In genomic region chr19:54561840-54562239, GRCh38 we compare ENCODE assay signal across 1 cellular context.
TF ChIP-seq lines count a peak whose summit lies in the region.

No MANE protein-coding gene starts in this region.

TF ChIP-seq in K562, 482 proteins besides CTCF, POLR2A, EP300 and RAD21 (continues in another document):
- peak; percentile 42; the same call in 1 of the 2 replicates for TF ChIP-seq TARDBP (IDR thresholded peaks at IDR 0.05)
- TF ChIP-seq PYGO2 (tag; IDR thresholded peaks at IDR 0.05): peak; percentile 71
- 0 out of 2 replicates have a peak, but pooled peaks have one; percentile 37 for TF ChIP-seq KLF6 (CRISPR knock-in tag; IDR thresholded peaks at IDR 0.05; ENCODE audit: borderline replicate concordance)
- TF ChIP-seq NRF1 (conservative IDR thresholded peaks at IDR 0.05 in 1 of 2, IDR thresholded peaks at IDR 0.05 in 1 of 2): peak; percentile 18 to 34; a peak in 1 of 4 replicates
- TF ChIP-seq ZNF143 (CRISPR knock-in tag; IDR thresholded peaks at IDR 0.05): 0 out of 2 replicates have a peak, but pooled peaks have one; percentile 19
- TF ChIP-seq, protein P1, sequence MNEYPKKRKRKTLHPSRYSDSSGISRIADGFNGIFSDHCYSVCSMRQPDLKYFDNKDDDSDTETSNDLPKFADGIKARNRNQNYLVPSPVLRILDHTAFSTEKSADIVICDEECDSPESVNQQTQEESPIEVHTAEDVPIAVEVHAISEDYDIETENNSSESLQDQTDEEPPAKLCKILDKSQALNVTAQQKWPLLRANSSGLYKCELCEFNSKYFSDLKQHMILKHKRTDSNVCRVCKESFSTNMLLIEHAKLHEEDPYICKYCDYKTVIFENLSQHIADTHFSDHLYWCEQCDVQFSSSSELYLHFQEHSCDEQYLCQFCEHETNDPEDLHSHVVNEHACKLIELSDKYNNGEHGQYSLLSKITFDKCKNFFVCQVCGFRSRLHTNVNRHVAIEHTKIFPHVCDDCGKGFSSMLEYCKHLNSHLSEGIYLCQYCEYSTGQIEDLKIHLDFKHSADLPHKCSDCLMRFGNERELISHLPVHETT (CRISPR knock-in tag; conservative IDR thresholded peaks at IDR 0.05 in 1 of 2, IDR thresholded peaks at IDR 0.05 in 1 of 2): peak in 1 of 2 experiments; percentile 57; a peak in 1 of 4 replicates
- TF ChIP-seq ATF1 (CRISPR knock-in tag; IDR thresholded peaks at IDR 0.05): no peak
- 0 out of 2 replicates have a peak, but pooled peaks have one; percentile 24 for TF ChIP-seq ATF1 (tag; IDR thresholded peaks at IDR 0.05)
- TF ChIP-seq SMAD2 (IDR thresholded peaks at IDR 0.05; ENCODE audit: low read depth, low read length): no peak
- TF ChIP-seq, protein P2, sequence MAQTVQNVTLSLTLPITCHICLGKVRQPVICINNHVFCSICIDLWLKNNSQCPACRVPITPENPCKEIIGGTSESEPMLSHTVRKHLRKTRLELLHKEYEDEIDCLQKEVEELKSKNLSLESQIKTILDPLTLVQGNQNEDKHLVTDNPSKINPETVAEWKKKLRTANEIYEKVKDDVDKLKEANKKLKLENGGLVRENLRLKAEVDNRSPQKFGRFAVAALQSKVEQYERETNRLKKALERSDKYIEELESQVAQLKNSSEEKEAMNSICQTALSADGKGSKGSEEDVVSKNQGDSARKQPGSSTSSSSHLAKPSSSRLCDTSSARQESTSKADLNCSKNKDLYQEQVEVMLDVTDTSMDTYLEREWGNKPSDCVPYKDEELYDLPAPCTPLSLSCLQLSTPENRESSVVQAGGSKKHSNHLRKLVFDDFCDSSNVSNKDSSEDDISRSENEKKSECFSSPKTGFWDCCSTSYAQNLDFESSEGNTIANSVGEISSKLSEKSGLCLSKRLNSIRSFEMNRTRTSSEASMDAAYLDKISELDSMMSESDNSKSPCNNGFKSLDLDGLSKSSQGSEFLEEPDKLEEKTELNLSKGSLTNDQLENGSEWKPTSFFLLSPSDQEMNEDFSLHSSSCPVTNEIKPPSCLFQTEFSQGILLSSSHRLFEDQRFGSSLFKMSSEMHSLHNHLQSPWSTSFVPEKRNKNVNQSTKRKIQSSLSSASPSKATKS (CRISPR knock-in tag; IDR thresholded peaks at IDR 0.05): no peak
- TF ChIP-seq, protein P3, sequence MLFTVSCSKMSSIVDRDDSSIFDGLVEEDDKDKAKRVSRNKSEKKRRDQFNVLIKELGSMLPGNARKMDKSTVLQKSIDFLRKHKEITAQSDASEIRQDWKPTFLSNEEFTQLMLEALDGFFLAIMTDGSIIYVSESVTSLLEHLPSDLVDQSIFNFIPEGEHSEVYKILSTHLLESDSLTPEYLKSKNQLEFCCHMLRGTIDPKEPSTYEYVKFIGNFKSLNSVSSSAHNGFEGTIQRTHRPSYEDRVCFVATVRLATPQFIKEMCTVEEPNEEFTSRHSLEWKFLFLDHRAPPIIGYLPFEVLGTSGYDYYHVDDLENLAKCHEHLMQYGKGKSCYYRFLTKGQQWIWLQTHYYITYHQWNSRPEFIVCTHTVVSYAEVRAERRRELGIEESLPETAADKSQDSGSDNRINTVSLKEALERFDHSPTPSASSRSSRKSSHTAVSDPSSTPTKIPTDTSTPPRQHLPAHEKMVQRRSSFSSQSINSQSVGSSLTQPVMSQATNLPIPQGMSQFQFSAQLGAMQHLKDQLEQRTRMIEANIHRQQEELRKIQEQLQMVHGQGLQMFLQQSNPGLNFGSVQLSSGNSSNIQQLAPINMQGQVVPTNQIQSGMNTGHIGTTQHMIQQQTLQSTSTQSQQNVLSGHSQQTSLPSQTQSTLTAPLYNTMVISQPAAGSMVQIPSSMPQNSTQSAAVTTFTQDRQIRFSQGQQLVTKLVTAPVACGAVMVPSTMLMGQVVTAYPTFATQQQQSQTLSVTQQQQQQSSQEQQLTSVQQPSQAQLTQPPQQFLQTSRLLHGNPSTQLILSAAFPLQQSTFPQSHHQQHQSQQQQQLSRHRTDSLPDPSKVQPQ (CRISPR knock-in tag; IDR thresholded peaks at IDR 0.05; ENCODE audit: borderline replicate concordance): no peak
- TF ChIP-seq ZNF766 (CRISPR knock-in tag; conservative IDR thresholded peaks at IDR 0.05): peak; percentile 54; the same call in 1 of the 2 replicates
- TF ChIP-seq YY1 (IDR thresholded peaks at IDR 0.05; ENCODE audit: borderline replicate concordance in 1 of 3, control insufficient read depth in 1 of 3, extremely low read depth in 1 of 3, insufficient read depth in 3 of 3, insufficient read length in 1 of 3, insufficient replicate concordance in 2 of 3, low read depth in 1 of 3, low read length in 2 of 3): peak; percentile 68 to 93 (median 80)
- no peak for TF ChIP-seq ZNF3 (CRISPR knock-in tag; IDR thresholded peaks at IDR 0.05)
- TF ChIP-seq BRD4 (IDR thresholded peaks at IDR 0.05): no peak
- TF ChIP-seq, protein P4, sequence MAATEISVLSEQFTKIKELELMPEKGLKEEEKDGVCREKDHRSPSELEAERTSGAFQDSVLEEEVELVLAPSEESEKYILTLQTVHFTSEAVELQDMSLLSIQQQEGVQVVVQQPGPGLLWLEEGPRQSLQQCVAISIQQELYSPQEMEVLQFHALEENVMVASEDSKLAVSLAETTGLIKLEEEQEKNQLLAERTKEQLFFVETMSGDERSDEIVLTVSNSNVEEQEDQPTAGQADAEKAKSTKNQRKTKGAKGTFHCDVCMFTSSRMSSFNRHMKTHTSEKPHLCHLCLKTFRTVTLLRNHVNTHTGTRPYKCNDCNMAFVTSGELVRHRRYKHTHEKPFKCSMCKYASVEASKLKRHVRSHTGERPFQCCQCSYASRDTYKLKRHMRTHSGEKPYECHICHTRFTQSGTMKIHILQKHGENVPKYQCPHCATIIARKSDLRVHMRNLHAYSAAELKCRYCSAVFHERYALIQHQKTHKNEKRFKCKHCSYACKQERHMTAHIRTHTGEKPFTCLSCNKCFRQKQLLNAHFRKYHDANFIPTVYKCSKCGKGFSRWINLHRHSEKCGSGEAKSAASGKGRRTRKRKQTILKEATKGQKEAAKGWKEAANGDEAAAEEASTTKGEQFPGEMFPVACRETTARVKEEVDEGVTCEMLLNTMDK (IDR thresholded peaks at IDR 0.05; ENCODE audit: borderline replicate concordance, insufficient read depth, low read depth, low read length, poor library complexity, severe bottlenecking): no peak
- TF ChIP-seq EHMT2 (IDR thresholded peaks at IDR 0.05): peak; percentile 90
- TF ChIP-seq TAF7 (tag; IDR thresholded peaks at IDR 0.05): peak; percentile 5; the same call in 1 of the 2 replicates
- TF ChIP-seq IRF2 (CRISPR knock-in tag; IDR thresholded peaks at IDR 0.05): no peak
- 0 out of 2 replicates have a peak, but pooled peaks have one; percentile 16 for TF ChIP-seq ZNF449 (CRISPR knock-in tag; IDR thresholded peaks at IDR 0.05)
- TF ChIP-seq CREM (IDR thresholded peaks at IDR 0.05; ENCODE audit: low read depth): peak; percentile 22; the same call in 1 of the 2 replicates
- TF ChIP-seq CTBP1 (IDR thresholded peaks at IDR 0.05; ENCODE audit: borderline replicate concordance): peak; percentile 31; the same call in 1 of the 2 replicates
- TF ChIP-seq HNRNPK (IDR thresholded peaks at IDR 0.05; ENCODE audit: low read depth, low read length, poor library complexity, severe bottlenecking): no peak
- 0 out of 2 replicates have a peak, but pooled peaks have one; percentile 49 for TF ChIP-seq ETV1 (tag; conservative IDR thresholded peaks at IDR 0.05; ENCODE audit: low read depth)
- TF ChIP-seq VEZF1 (CRISPR knock-in tag; IDR thresholded peaks at IDR 0.05): peak; percentile 22; the same call in 1 of the 2 replicates
- peak in 1 of 3 experiments; percentile 46; a peak in 2 of 6 replicates for TF ChIP-seq ZBTB11 (CRISPR knock-in tag; IDR thresholded peaks at IDR 0.05)
- no peak for TF ChIP-seq BRF2 (IDR thresholded peaks at IDR 0.05; ENCODE audit: borderline replicate concordance, insufficient read depth, insufficient read length)
- no peak for TF ChIP-seq MBD2 (IDR thresholded peaks at IDR 0.05; ENCODE audit: borderline replicate concordance, low read depth)
- peak; percentile 73; the same call in 1 of the 2 replicates for TF ChIP-seq KAT8 (IDR thresholded peaks at IDR 0.05; ENCODE audit: low read depth)
- TF ChIP-seq GABPB1 (CRISPR knock-in tag; IDR thresholded peaks at IDR 0.05): peak; percentile 44; the same call in 1 of the 2 replicates
- 0 out of 4 replicates have a peak, but pooled peaks of 1 of the 2 experiments have one; percentile 29 for TF ChIP-seq RCOR1 (IDR thresholded peaks at IDR 0.05; ENCODE audit: borderline replicate concordance in 1 of 2, low read depth in 2 of 2, low read length in 2 of 2)
- TF ChIP-seq ZNF589 (CRISPR knock-in tag; IDR thresholded peaks at IDR 0.05; ENCODE audit: low read depth): peak; percentile 69; the same call in 1 of the 2 replicates
- TF ChIP-seq RBFOX2 (IDR thresholded peaks at IDR 0.05; ENCODE audit: low read depth, low read length): peak; percentile 38; the same call in 1 of the 2 replicates
- peak; percentile 78 for TF ChIP-seq GABPA (tag; conservative IDR thresholded peaks at IDR 0.05; ENCODE audit: low read depth)
